Comparison of ENCODE assay signal across 12 cellular contexts in genomic region chr4:68407015-68407867, GRCh38. TPM values are rescaled to one million over a fixed set of nuclear protein-coding genes. Genes with fewer than 3 reads are reported as not detected.
DNase-seq lines count a peak whose midpoint lies in the region; ATAC-seq, FAIRE-seq and TF ChIP-seq lines count a peak whose summit lies in the region.
"Not testable (repeated sequence)": the region's sequence is repeated elsewhere in the genome, so short reads cannot be mapped to it uniquely, and the experiment has no call there.
"Had no signal": no experiment of that assay in that cellular context is flagged by ENCODE, and none has a peak within 500 bp of the region (broad histone marks: within the 10 kb centered on the region; RNA-seq: fewer than 3 reads in every experiment).

No MANE protein-coding gene starts in this region.

- H3K79me1 ChIP-seq in H1 (ENCODE audit: low read depth, low read length): not testable (repeated sequence)

- TF ChIP-seq EP300 in H1 (IDR thresholded peaks at IDR 0.05; ENCODE audit: borderline replicate concordance in 1 of 2, low read depth in 2 of 2, low read length in 2 of 2): not testable (repeated sequence)

- peak overlapping the region; percentile 99 for H2BK120ac ChIP-seq in H1 (replicated peaks; ENCODE audit: low read depth, low read length)

- CTCF ChIA-PET in H1 (lab: Charles Lee; ENCODE audit: partially characterized antibody): not testable (repeated sequence)

- not testable (repeated sequence) for H3K14ac ChIP-seq in H1 (ENCODE audit: insufficient read length)

- WGBS in H1 (ENCODE audit: extremely low coverage in 1 of 2, insufficient coverage in 1 of 2, insufficient read length in 1 of 2, insufficient replicate concordance in 2 of 2, low coverage in 1 of 2, low lambda C conversion rate in 2 of 2, missing lambda C conversion rate in 1 of 2), 2 experiments: 1% methylated on average over 10 of the region's 10 CpGs; no CpG with 5 or more reads in 1 of the 2 experiments
- no CpG with 5 or more reads among the region's 10 CpGs for WGBS in iPS DF 6.9 (ENCODE audit: insufficient coverage, insufficient read length)

- peak overlapping the region; percentile 88; the same call in 1 of the 2 replicates for H2BK12ac ChIP-seq in H1 (ENCODE audit: low read depth, low read length)

- H3K4me1 Mint-ChIP-seq in T-helper 17 cell: not testable (repeated sequence)
- H3K4me1 Mint-ChIP-seq in neural progenitor cell: peaks cover 18% of the 10 kb centered on the region

- H3K4me3 Mint-ChIP-seq in T-helper 17 cell: peak overlapping the region; percentile 3
- not testable (repeated sequence) for H3K4me3 Mint-ChIP-seq in neural progenitor cell

- H3K27ac ChIP-seq in ACC112 (ENCODE audit: low read depth, low read length); neural progenitor cell: not testable (repeated sequence)
- H3K27ac ChIP-seq in H1 (ENCODE audit: low read depth, low read length) (peak overlapping the region; percentile 95), iPS DF 6.9 (ENCODE audit: low read length) (peak overlapping the region; percentile 27), iPS-20b (ENCODE audit: low read length) (peak overlapping the region; percentile 87)

- peaks cover 21% of the 10 kb centered on the region for H3F3A ChIP-seq in neural progenitor cell (ENCODE audit: low read depth)

- H3K4me1 ChIP-seq in ACC112 (ENCODE audit: control insufficient read depth, insufficient read depth, low read length, unreplicated experiment); iPS DF 6.9 (ENCODE audit: control insufficient read depth, insufficient read depth, low read length): not testable (repeated sequence)
- H3K4me1 ChIP-seq in H1 (replicated peaks in 1 of 4; ENCODE audit: control insufficient read depth in 3 of 4, insufficient read depth in 4 of 4, low read length in 3 of 4) (peaks cover 12 to 30% (median 21%) of the 10 kb centered on the region in 4 experiments), iPS-20b (ENCODE audit: insufficient read depth, low read length) (peaks cover 35% of the 10 kb centered on the region), neural progenitor cell (peaks cover 42% of the 10 kb centered on the region)

- H2BK20ac ChIP-seq in H1 (ENCODE audit: low read length): 0 out of 2 replicates have a peak overlapping the region, but pooled peaks have one; percentile 13

- H3K56ac ChIP-seq in H1 (replicated peaks; ENCODE audit: insufficient read length, low read depth, low read length): peak overlapping the region; percentile 93

- H3K23ac ChIP-seq in H1 (ENCODE audit: insufficient read length): not testable (repeated sequence)

- H3K27me3 ChIP-seq in ACC112 (ENCODE audit: insufficient read depth, low read length) (peaks cover 16% of the 10 kb centered on the region; the same call in 1 of the 2 replicates), neural progenitor cell (peaks cover 20% of the 10 kb centered on the region)
- not testable (repeated sequence) for H3K27me3 ChIP-seq in H7 (ENCODE audit: control insufficient read depth, insufficient read depth, low read length); H1 (replicated peaks in 1 of 4; ENCODE audit: control insufficient read depth in 3 of 4, extremely low read depth in 1 of 4, insufficient read depth in 3 of 4, low read length in 3 of 4); iPS DF 6.9 (ENCODE audit: control insufficient read depth, insufficient read depth, low read length); iPS-20b (ENCODE audit: insufficient read depth, low read length)

- not testable (repeated sequence) for H3K9me3 Mint-ChIP-seq in neural progenitor cell

- H3K27me3 Mint-ChIP-seq in T-helper 17 cell: peaks cover 10% of the 10 kb centered on the region
- H3K27me3 Mint-ChIP-seq in neural progenitor cell (ENCODE audit: insufficient read depth, low read depth): peaks cover 12% of the 10 kb centered on the region

- peak overlapping the region; percentile 75 for H4K5ac ChIP-seq in H1 (ENCODE audit: insufficient read length, low read depth, low read length)

- H2AFZ ChIP-seq in ACC112 (ENCODE audit: low read length, unreplicated experiment): peak overlapping the region; percentile 50
- not testable (repeated sequence) for H2AFZ ChIP-seq in H1 (ENCODE audit: low read length); neural progenitor cell (replicated peaks)

- H2BK5ac ChIP-seq in H1 (ENCODE audit: low read depth, low read length): peak overlapping the region; percentile 95

- not testable (repeated sequence) for TF ChIP-seq CTCF in H1 (IDR thresholded peaks at IDR 0.05; ENCODE audit: control extremely low read depth in 1 of 3, insufficient read depth in 1 of 3, low read depth in 1 of 3, low read length in 3 of 3); neural progenitor cell (IDR thresholded peaks at IDR 0.05)

- not testable (repeated sequence) for H3K36me3 ChIP-seq in ACC112 (ENCODE audit: insufficient read depth, low read length); H7 (replicated peaks; ENCODE audit: control insufficient read depth, insufficient read depth, low read length); H1 (ENCODE audit: control insufficient read depth in 2 of 4, insufficient read depth in 4 of 4, low read length in 3 of 4); iPS DF 6.9 (ENCODE audit: control insufficient read depth, insufficient read depth, low read length); iPS-20b (ENCODE audit: insufficient read depth, low read depth, low read length); neural progenitor cell

- peak overlapping the region; percentile 88 for H3K18ac ChIP-seq in H1 (ENCODE audit: extremely low read depth, low read length)

- H3K79me2 ChIP-seq in ACC112 (ENCODE audit: control insufficient read depth, insufficient read depth, low read length, unreplicated experiment); H1 (ENCODE audit: control insufficient read depth in 1 of 2, insufficient read depth in 2 of 2, low read length in 2 of 2); neural progenitor cell (ENCODE audit: low read depth): not testable (repeated sequence)

- TF ChIP-seq RAD21 in H1 (IDR thresholded peaks at IDR 0.05 in 1 of 2, conservative IDR thresholded peaks at IDR 0.05 in 1 of 2; ENCODE audit: low read depth in 2 of 2, low read length in 2 of 2): not testable (repeated sequence)

- not testable (repeated sequence) for H3K36me3 Mint-ChIP-seq in T-helper 17 cell (ENCODE audit: low read depth); neural progenitor cell

- H2BK15ac ChIP-seq in H1 (ENCODE audit: low read length): not testable (repeated sequence)

- H3K9ac ChIP-seq in H1 (replicated peaks in 1 of 4; ENCODE audit: extremely low read depth in 1 of 4, low read depth in 3 of 4, low read length in 3 of 4): peak overlapping the region; percentile 44 to 96 (median 83)
- peak overlapping the region; percentile 97 for H3K9ac ChIP-seq in iPS-20b (ENCODE audit: low read depth, low read length)
- not testable (repeated sequence) for H3K9ac ChIP-seq in neural progenitor cell

- H3K27ac Mint-ChIP-seq in T-helper 17 cell, neural progenitor cell: not testable (repeated sequence)

- POLR2A ChIA-PET in H1 (lab: Charles Lee; ENCODE audit: partially characterized antibody): interaction anchor here (0.6 to 8.2 kb wide), 16 partner anchors 9 to 499 kb away, joined by 3 to 68 read pairs (median 6); partner anchors contain the start of gene YTHDC1

- peak in 1 of 2 experiments; percentile 83; a peak in 2 of 3 replicates for TF ChIP-seq POLR2A in H1 (IDR thresholded peaks at IDR 0.05; ENCODE audit: control extremely low read depth in 1 of 2, low read depth in 2 of 2, low read length in 2 of 2)

- not testable (repeated sequence) for H3K9me3 ChIP-seq in T-helper 17 cell (ENCODE audit: control insufficient read depth, low read length, poor library complexity, severe bottlenecking); H1 (ENCODE audit: insufficient read depth in 2 of 2, low read depth in 1 of 2, low read length in 1 of 2); iPS DF 6.9 (ENCODE audit: control insufficient read depth, insufficient read depth, low read length); iPS-20b (ENCODE audit: insufficient read depth, low read depth, low read length); neural progenitor cell (ENCODE audit: low read depth)

- FAIRE-seq in H1 (lab: Jason Lieb, UNC): peak; percentile 77

- ATAC-seq in T-helper 17 cell: not testable (repeated sequence)

- not testable (repeated sequence) for H3K4me3 ChIP-seq in ACC112 (ENCODE audit: low read depth, low read length)
- H3K4me3 ChIP-seq in H7 (ENCODE audit: insufficient read depth, low read depth, low read length) (peak overlapping the region; percentile 49), H1 (ENCODE audit: extremely low read depth in 1 of 4, insufficient read depth in 2 of 4, low read depth in 3 of 4, low read length in 4 of 4) (peak overlapping the region; percentile 44 to 65 (median 55)), iPS DF 6.9 (ENCODE audit: low read length) (peak overlapping the region; percentile 33; the same call in 1 of the 2 replicates), iPS-20b (ENCODE audit: low read length) (peak overlapping the region; percentile 70), neural progenitor cell (peak overlapping the region; percentile 32)

- peak overlapping the region; percentile 90; the same call in 1 of the 2 replicates for H2AK5ac ChIP-seq in H1 (ENCODE audit: low read depth, low read length)

- H4K20me1 ChIP-seq in H1 (replicated peaks in 1 of 2; ENCODE audit: control insufficient read depth in 1 of 2, insufficient read depth in 2 of 2, low read length in 2 of 2); neural progenitor cell (ENCODE audit: low read depth): not testable (repeated sequence)

- not testable (repeated sequence) for H4K8ac ChIP-seq in H1 (ENCODE audit: extremely low read depth, insufficient read depth, low read length)

- DNase-seq in H7; T-helper 17 cell; iPS DF 6.9 (ENCODE audit: low read depth, low spot score): not testable (repeated sequence)
- peak in 1 of 2 experiments; percentile 54 for DNase-seq in H1 (ENCODE audit: low read depth in 1 of 2, low spot score in 2 of 2)
- peak; percentile 42 for DNase-seq in neural progenitor cell (ENCODE audit: low spot score)

- peak overlapping the region; percentile 99 for H3K4ac ChIP-seq in H1 (replicated peaks; ENCODE audit: insufficient read length, low read depth, low read length)

- H3K23me2 ChIP-seq in H1 (ENCODE audit: low read depth, low read length): not testable (repeated sequence)

- H4K91ac ChIP-seq in H1 (replicated peaks; ENCODE audit: insufficient read length, low read length): peak overlapping the region; percentile 83

- H3K4me2 ChIP-seq in H1 (ENCODE audit: insufficient read depth in 1 of 2, low read depth in 2 of 2, low read length in 2 of 2) (peak overlapping the region; percentile 89 to 90), neural progenitor cell (peak overlapping the region; percentile 71)

RNA-seq across cellular contexts. Expression of gene TMPRSS11E, which starts 40.0 kb away (rescaled TPM):
- total RNA-seq in H7 (2014; rRNA removed; shearing (Covaris generic)): 3.5 and 3.6 TPM in 2 replicates
- not detected for total RNA-seq in T-helper 17 cell
- total RNA-seq in H1 (2021; fragmentation: NEBNext Ultra II Directional; extraction: Animal tissue kit (Norgen Biotek cat#: 25700)): 0.71 and 0.96 TPM in 2 replicates
- polyA plus RNA-seq in H1 (2011; rRNA removed): 0.25 and 0.38 TPM in 2 replicates
- 0.54 TPM for polyA plus RNA-seq in H1 (2011; cell fraction: cytosol; rRNA removed)
- polyA plus RNA-seq in H1 (2011; cell fraction: nucleus; rRNA removed): 0.29 TPM
- polyA plus RNA-seq in H1 (2012, experiment 1 of 2): 0.28 to 0.79 TPM (median 0.46 TPM) in 4 replicates
- not detected for polyA plus RNA-seq in H1 (2012, experiment 2 of 2)
- polyA plus RNA-seq in H1 (2013, experiment 1 of 2): 1.8 TPM
- polyA plus RNA-seq in H1 (2013, experiment 2 of 2): 1.7 TPM
- polyA minus RNA-seq in H1 (2011; rRNA and poly(A)+ RNA removed): 0.85 and 1.2 TPM in 2 replicates
- 1.2 TPM for polyA minus RNA-seq in H1 (2011; cell fraction: cytosol; rRNA and poly(A)+ RNA removed)
- 1.2 TPM for polyA minus RNA-seq in H1 (2011; cell fraction: nucleus; rRNA and poly(A)+ RNA removed)
- not detected in 2 replicates for total RNA-seq in neural progenitor cell (ENCODE audit: low replicate concordance)
- total RNA-seq: A673; CD4-positive, CD25-positive, alpha-beta regulatory T cell; G401; GM12878; HT-29 had no signal
- polyA plus RNA-seq: GM12878 had no signal

RNA-seq across cellular contexts. Expression of gene YTHDC1, which starts 57.4 kb away (rescaled TPM):
- 53.0 and 83.7 TPM in 2 replicates for total RNA-seq in H7 (2014; rRNA removed; shearing (Covaris generic))
- 100 to 1,000 TPM; 231 to 258 TPM for total RNA-seq in T-helper 17 cell
- total RNA-seq in H1 (2021; fragmentation: NEBNext Ultra II Directional; extraction: Animal tissue kit (Norgen Biotek cat#: 25700)): 89.5 and 94.5 TPM in 2 replicates
- polyA plus RNA-seq in H1 (2011; rRNA removed): 25.7 and 30.8 TPM in 2 replicates
- polyA plus RNA-seq in H1 (2011; cell fraction: cytosol; rRNA removed): 48.9 TPM
- 48.5 TPM for polyA plus RNA-seq in H1 (2011; cell fraction: nucleus; rRNA removed)
- polyA plus RNA-seq in H1 (2012, experiment 1 of 2): 62.5 to 98.2 TPM (median 70.3 TPM) in 4 replicates
- polyA plus RNA-seq in H1 (2012, experiment 2 of 2): 6.3 TPM
- polyA plus RNA-seq in H1 (2013, experiment 1 of 2): 64.1 TPM
- polyA plus RNA-seq in H1 (2013, experiment 2 of 2): 57.2 TPM
- 45.0 and 55.8 TPM in 2 replicates for polyA minus RNA-seq in H1 (2011; rRNA and poly(A)+ RNA removed)
- polyA minus RNA-seq in H1 (2011; cell fraction: cytosol; rRNA and poly(A)+ RNA removed): 26.1 TPM
- polyA minus RNA-seq in H1 (2011; cell fraction: nucleus; rRNA and poly(A)+ RNA removed): 109 TPM
- total RNA-seq in neural progenitor cell (ENCODE audit: low replicate concordance): 73.0 and 108 TPM in 2 replicates
